ENCODE assay signal across 12 cellular contexts in genomic region chr9:128245293-128246151, GRCh38. TPM values are rescaled to one million over a fixed set of nuclear protein-coding genes. Genes with fewer than 3 reads are reported as not detected.
DNase-seq lines count a peak whose midpoint lies in the region; ATAC-seq and TF ChIP-seq lines count a peak whose summit lies in the region.
"Had no signal": no experiment of that assay in that cellular context is flagged by ENCODE, and none has a peak within 500 bp of the region (broad histone marks: within the 10 kb centered on the region; RNA-seq: fewer than 3 reads in every experiment).

No MANE protein-coding gene starts in this region.

- H3K36me3 Mint-ChIP-seq in GM23338 (ENCODE audit: low read depth): peaks cover 3% of the 10 kb centered on the region; the same call in 1 of the 3 replicates
- peaks cover 6% of the 10 kb centered on the region for H3K36me3 Mint-ChIP-seq in T-helper 17 cell (ENCODE audit: low read depth)

- H3K4me1 ChIP-seq in GM23338 (ENCODE audit: insufficient read depth) (peaks cover 19% of the 10 kb centered on the region), SJSA1 (replicated peaks) (peaks cover 13% of the 10 kb centered on the region), ovary (ENCODE audit: insufficient read depth) (peaks cover 2% of the 10 kb centered on the region)

- TF ChIP-seq CTCF in GM23338 (conservative IDR thresholded peaks at IDR 0.05; ENCODE audit: low read depth in 2 of 2) (no peak), fibroblast of pulmonary artery (IDR thresholded peaks at IDR 0.05; ENCODE audit: low read length, missing control alignments) (no peak), ovary (IDR thresholded peaks at IDR 0.05) (no peak), dorsolateral prefrontal cortex (IDR thresholded peaks at IDR 0.05 in 54 of 56, conservative IDR thresholded peaks at IDR 0.05 in 2 of 56; ENCODE audit: low read depth in 1 of 56, partially characterized antibody in 56 of 56) (no peak)

- TF ChIP-seq POLR2A in ovary (IDR thresholded peaks at IDR 0.05): no peak

- ATAC-seq in GM23338 (0 out of 3 replicates have a peak, but pooled peaks have one; percentile 1), T-helper 17 cell (no peak), GM21717 (IDR thresholded peaks at IDR 0.05; ENCODE audit: unreplicated experiment) (no peak)

- DNase-seq in GM23338 (ENCODE audit: low spot score) (peak; percentile 49), SJSA1 (ENCODE audit: low read depth in 1 of 2, low spot score in 2 of 2) (peak; percentile 54 to 73), fibroblast of pulmonary artery (ENCODE audit: low read depth) (peak; percentile 68), ovary (peak in 3 of 5 donors; percentile 45 to 60 (median 54)), dorsolateral prefrontal cortex (no peak), T-helper 17 cell (no peak), GM19238 (ENCODE audit: insufficient read length, low spot score) (no peak)
- DNase-seq: activated CD4-positive, CD25-positive, alpha-beta regulatory T cell; DMS79 treated with DMSO at 0.1 percent for 48 hours; NCI-H187 had no signal

- H3K27ac ChIP-seq in GM23338 (ENCODE audit: low read depth) (no peak overlapping the region), SJSA1 (no peak overlapping the region; the same call in 1 of the 2 replicates), ovary (no peak overlapping the region), dorsolateral prefrontal cortex (peak overlapping the region in 22 of 59 donors; percentile 6 to 75 (median 32))

- no peak for TF ChIP-seq EP300 in ovary (IDR thresholded peaks at IDR 0.05)

- H3K4me2 ChIP-seq in GM23338: peak overlapping the region; percentile 65

- H3K79me2 ChIP-seq in GM23338 (replicated peaks; ENCODE audit: insufficient read depth): no peaks in the 10 kb centered on the region

- H3K27me3 Mint-ChIP-seq in GM23338 (ENCODE audit: insufficient read depth, low read depth, poor library complexity) (peaks cover 17% of the 10 kb centered on the region), T-helper 17 cell (peaks cover 31% of the 10 kb centered on the region)

- no peak overlapping the region for H2AFZ ChIP-seq in GM23338

- peaks cover 8% of the 10 kb centered on the region; the same call in 1 of the 2 replicates for H3F3A ChIP-seq in GM23338 (replicated peaks; ENCODE audit: low read depth)

- H3K4me1 Mint-ChIP-seq in GM23338 (peaks cover 23% of the 10 kb centered on the region), T-helper 17 cell (peaks cover 16% of the 10 kb centered on the region)

- H3K27ac Mint-ChIP-seq in GM23338: peak overlapping the region; percentile 67; the same call in 1 of the 2 replicates
- H3K27ac Mint-ChIP-seq in T-helper 17 cell: no peak overlapping the region

- H3K9me3 ChIP-seq in SJSA1 (replicated peaks) (peaks cover 3% of the 10 kb centered on the region; the same call in 1 of the 2 replicates), ovary (no peaks in the 10 kb centered on the region), T-helper 17 cell (ENCODE audit: control insufficient read depth, low read length, poor library complexity, severe bottlenecking) (no peaks in the 10 kb centered on the region)

- no peaks in the 10 kb centered on the region; the same call in 2 of the 3 replicates for H3K9me3 Mint-ChIP-seq in GM23338
- H3K9me3 Mint-ChIP-seq: central memory CD8-positive, alpha-beta T cell had no signal

- H3K36me3 ChIP-seq in GM23338 (ENCODE audit: insufficient read depth) (no peaks in the 10 kb centered on the region), SJSA1 (no peaks in the 10 kb centered on the region), ovary (no peaks in the 10 kb centered on the region)

- H3K4me3 Mint-ChIP-seq in GM23338 (peak overlapping the region; percentile 22; the same call in 2 of the 3 replicates), T-helper 17 cell (no peak overlapping the region)
- H3K4me3 Mint-ChIP-seq: central memory CD8-positive, alpha-beta T cell had no signal

- WGBS in ovary, 3 donors: 23 to 26% (median 26%) methylated on average over 18 of the region's 18 CpGs

- H3K27me3 ChIP-seq in GM23338 (ENCODE audit: insufficient read depth) (no peaks in the 10 kb centered on the region), SJSA1 (replicated peaks) (no peaks in the 10 kb centered on the region), ovary (no peaks in the 10 kb centered on the region), dorsolateral prefrontal cortex (no peaks in the 10 kb centered on the region)

- no peaks in the 10 kb centered on the region; the same call in 1 of the 2 replicates for H4K20me1 ChIP-seq in GM23338 (replicated peaks; ENCODE audit: insufficient read depth)

- H3K9me2 ChIP-seq in GM23338 (ENCODE audit: insufficient read depth): no peaks in the 10 kb centered on the region

- intact Hi-C loops in ovary (cut with DNase I) (no loop called here), dorsolateral prefrontal cortex (cut with DNase I) (no loop called here)

- peak overlapping the region; percentile 38; the same call in 1 of the 2 replicates for H3K4me3 ChIP-seq in GM23338
- no peak overlapping the region for H3K4me3 ChIP-seq in SJSA1
- no peak overlapping the region for H3K4me3 ChIP-seq in fibroblast of pulmonary artery (replicated peaks; ENCODE audit: low read depth, low read length)
- no peak overlapping the region for H3K4me3 ChIP-seq in ovary
- no peak overlapping the region for H3K4me3 ChIP-seq in dorsolateral prefrontal cortex

TF ChIP-seq in GM23338, 12 proteins besides CTCF, POLR2A, EP300 and RAD21 (continues in another document):
- TF ChIP-seq EZH2phosphoT487 (IDR thresholded peaks at IDR 0.05; ENCODE audit: unreplicated experiment): no peak
- TF ChIP-seq JUNB (IDR thresholded peaks at IDR 0.05; ENCODE audit: unreplicated experiment): no peak
- no peak for TF ChIP-seq STAT1 (IDR thresholded peaks at IDR 0.05; ENCODE audit: unreplicated experiment)

RNA-seq across cellular contexts. Expression of gene GOLGA2, which starts 30.3 kb away (rescaled TPM):
- 44.4 and 48.4 TPM in 2 replicates for total RNA-seq in GM23338 (2014; rRNA removed; shearing (Covaris generic))
- polyA plus RNA-seq in GM23338 (2016; fragmentation: Nextera tagmentation; extraction: Ambion mirVana) (31.4 and 32.6 TPM in 2 replicates), ovary (100 to 1,000 TPM in 1 of 2 donors, 10 to 100 TPM in 1; 63.7 to 114 TPM)
- total RNA-seq in SJSA1 (2014; rRNA removed; shearing (Covaris generic)): 76.2 and 78.6 TPM in 2 replicates
- total RNA-seq in ovary (100 to 1,000 TPM in 4 of 7 donors, 10 to 100 TPM in 3; 53.2 to 117 (median 107) TPM), dorsolateral prefrontal cortex (100 to 1,000 TPM in 36 of 120 experiments, 10 to 100 TPM in 84; 59.2 to 145 (median 94.1) TPM), T-helper 17 cell (10 to 100 TPM; 50.0 to 60.5 TPM)

RNA-seq across cellular contexts. Expression of gene SWI5, which starts 30.6 kb away (rescaled TPM):
- 26.6 and 31.8 TPM in 2 replicates for total RNA-seq in GM23338 (2014; rRNA removed; shearing (Covaris generic))
- polyA plus RNA-seq in GM23338 (2016; fragmentation: Nextera tagmentation; extraction: Ambion mirVana) (35.7 and 42.5 TPM in 2 replicates), ovary (10 to 100 TPM; 34.4 to 46.4 TPM)
- total RNA-seq in SJSA1 (2014; rRNA removed; shearing (Covaris generic)): 25.4 and 26.7 TPM in 2 replicates
- total RNA-seq in ovary (10 to 100 TPM; 22.4 to 48.9 (median 29.5) TPM), dorsolateral prefrontal cortex (10 to 100 TPM; 11.3 to 29.4 (median 16.7) TPM), T-helper 17 cell (10 to 100 TPM in 1 of 2 donors, 1 to 10 TPM in 1; 6.1 to 10.3 TPM)

RNA-seq across cellular contexts. Expression of gene DNM1, which starts 42.3 kb away (rescaled TPM):
- 42.0 and 43.2 TPM in 2 replicates for total RNA-seq in GM23338 (2014; rRNA removed; shearing (Covaris generic))
- 24.0 and 36.0 TPM in 2 replicates for polyA plus RNA-seq in GM23338 (2016; fragmentation: Nextera tagmentation; extraction: Ambion mirVana)
- total RNA-seq in SJSA1 (2014; rRNA removed; shearing (Covaris generic)): 2.2 and 2.5 TPM in 2 replicates
- total RNA-seq in ovary: 10 to 100 TPM in 1 of 7 donors, 1 to 10 TPM in 6; 1.2 to 10.4 (median 4.6) TPM
- polyA plus RNA-seq in ovary: 1 to 10 TPM; 2.0 to 7.6 TPM
- total RNA-seq in dorsolateral prefrontal cortex: 1,000 to 10,000 TPM in 1 of 120 experiments, 100 to 1,000 TPM in 119; 213 to 1,033 (median 740) TPM
- 1 to 10 TPM; 1.3 to 2.2 TPM for total RNA-seq in T-helper 17 cell

RNA-seq across cellular contexts. Expression of gene CIZ1, which starts 54.1 kb away (rescaled TPM):
- total RNA-seq in GM23338 (2014; rRNA removed; shearing (Covaris generic)): 48.2 and 61.4 TPM in 2 replicates
- polyA plus RNA-seq in GM23338 (2016; fragmentation: Nextera tagmentation; extraction: Ambion mirVana) (49.6 and 49.7 TPM in 2 replicates), ovary (10 to 100 TPM; 86.6 to 87.8 TPM)
- total RNA-seq in SJSA1 (2014; rRNA removed; shearing (Covaris generic)): 38.2 and 38.8 TPM in 2 replicates
- total RNA-seq in ovary (100 to 1,000 TPM in 5 of 7 donors, 10 to 100 TPM in 2; 53.1 to 185 (median 153) TPM), dorsolateral prefrontal cortex (100 to 1,000 TPM; 120 to 216 (median 165) TPM), T-helper 17 cell (100 to 1,000 TPM; 128 to 134 TPM)

Comparison
In these comparisons a context has a peak if more than half of its experiments do, and no peak if none do; other contexts are left out.
1. DNase-seq: peak in GM23338 (single experiment), SJSA1 (2 of 2), fibroblast of pulmonary artery (single experiment) and ovary (3 of 5); none in dorsolateral prefrontal cortex (0 of 10), T-helper 17 cell (0 of 3) and GM19238 (single experiment).